8 cellular contexts compared by ENCODE assay signal in the genomic region with DNA sequence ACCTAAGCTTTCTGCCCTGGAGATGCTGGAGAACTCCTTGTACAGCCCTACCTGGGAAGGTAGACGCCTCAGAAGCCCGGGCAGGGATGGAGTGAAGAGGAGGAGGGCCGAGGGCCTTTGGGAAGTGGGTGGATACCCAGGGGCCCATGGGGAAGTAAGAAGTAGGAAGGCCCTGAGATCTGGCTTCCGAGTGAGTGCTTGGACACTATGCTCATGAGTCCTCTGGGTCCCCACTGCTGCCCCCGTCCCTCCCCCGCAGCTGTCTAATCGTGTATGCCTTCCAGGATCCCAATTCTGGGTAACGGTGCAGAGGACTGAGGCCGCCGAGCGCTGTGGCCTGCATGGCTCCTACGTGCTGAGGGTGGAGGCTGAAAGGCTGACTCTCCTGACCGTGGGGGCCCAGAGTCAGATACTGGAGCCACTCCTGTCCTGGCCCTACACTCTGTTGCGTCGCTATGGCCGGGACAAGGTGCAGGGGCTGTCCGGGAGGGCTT. TPM values are rescaled to one million over a fixed set of nuclear protein-coding genes. Genes with fewer than 3 reads are reported as not detected.
A peak's percentile ranks its signal among the peaks of the same experiment; 100 is the strongest.
DNase-seq lines count a peak whose midpoint lies in the region; ATAC-seq and TF ChIP-seq lines count a peak whose summit lies in the region.

No MANE protein-coding gene starts in this region.

- TF ChIP-seq CTCF in GM12865 (IDR thresholded peaks at IDR 0.05; ENCODE audit: insufficient read depth, low read depth, low read length, missing control alignments) (no peak), retinal pigment epithelial cell (conservative IDR thresholded peaks at IDR 0.05; ENCODE audit: low read depth, low read length) (no peak), Caco-2 (IDR thresholded peaks at IDR 0.05; ENCODE audit: insufficient read depth in 1 of 2, low read depth in 1 of 2, low read length in 1 of 2, severe bottlenecking in 1 of 2, unreplicated experiment in 1 of 2) (no peak)

- intact Hi-C loops in left ventricle myocardium superior (cut with micrococcal nuclease) (no loop called here), Caco-2 (cut with micrococcal nuclease; ENCODE audit: unreplicated experiment) (no loop called here)

- H3K4me3 ChIP-seq in GM12865 (ENCODE audit: low read depth, low read length), result peak overlapping the region; percentile 98
- peak overlapping the region; percentile 94 for H3K4me3 ChIP-seq in retinal pigment epithelial cell (ENCODE audit: low read length)
- no peak overlapping the region for H3K4me3 ChIP-seq in Caco-2 (ENCODE audit: low read depth, low read length)

- H3K4me1 Mint-ChIP-seq in T-cell (peaks cover 3 to 21% (median 19%) of the 10 kb centered on the region in 3 donors), Caco-2 (ENCODE audit: low read depth, unreplicated experiment) (peaks cover 22% of the 10 kb centered on the region)

- CTCF ChIA-PET in T-cell (lab: Charles Lee), result interaction anchor here in 1 of 2 donors (0.6 kb wide), 2 partner anchors 272 to 302 kb away, joined by 3 to 4 read pairs; no protein-coding TSS in a partner anchor
- CTCF ChIA-PET in Caco-2 (lab: Charles Lee), result no interaction called here

- ATAC-seq in T-cell (replicated peaks in 1 of 4) (no peak), left ventricle myocardium superior (no peak), GM18858 (IDR thresholded peaks at IDR 0.05; ENCODE audit: unreplicated experiment) (no peak), HG03196 (IDR thresholded peaks at IDR 0.05; ENCODE audit: unreplicated experiment) (no peak)

- POLR2A ChIA-PET in T-cell (lab: Charles Lee), result no interaction called here
- POLR2A ChIA-PET in Caco-2 (lab: Charles Lee), result no interaction called here

- H3K27me3 ChIP-seq in Caco-2 (replicated peaks; ENCODE audit: control insufficient read depth, insufficient read depth, low read length), result no peaks in the 10 kb centered on the region; the same call in 1 of the 2 replicates

- H3K36me3 Mint-ChIP-seq in T-cell (peaks cover 7% of the 10 kb centered on the region), Caco-2 (ENCODE audit: insufficient read depth, unreplicated experiment) (no peaks in the 10 kb centered on the region)

- DNase-seq in GM12865 (ENCODE audit: low read depth), result no peak
- no peak for DNase-seq in T-cell
- peak; percentile 40 for DNase-seq in left ventricle myocardium superior
- no peak for DNase-seq in retinal pigment epithelial cell (ENCODE audit: low read depth)
- DNase-seq in activated gamma-delta T cell treated with Interleukin-2 at 50 U/mL for 16 hours, result no peak
- DNase-seq in Caco-2, result no peak

- H3K9me3 Mint-ChIP-seq in T-cell, result no peaks in the 10 kb centered on the region
- no peaks in the 10 kb centered on the region for H3K9me3 Mint-ChIP-seq in Caco-2 (ENCODE audit: unreplicated experiment)

- no TSS peak for BruUV-seq in Caco-2 (replicated peaks; lab: Mats Ljungman, UMichigan)

- no peaks in the 10 kb centered on the region; the same call in 1 of the 2 replicates for H3K36me3 ChIP-seq in Caco-2 (ENCODE audit: control insufficient read depth, insufficient read depth, low read length)

- H3K27ac Mint-ChIP-seq in T-cell, result peak overlapping the region; percentile 27 to 85
- H3K27ac Mint-ChIP-seq in Caco-2 (ENCODE audit: unreplicated experiment), result no peak overlapping the region

- H3K4me1 ChIP-seq in Caco-2, result peaks cover 22% of the 10 kb centered on the region

- H3K4me3 Mint-ChIP-seq in T-cell, result peak overlapping the region; percentile 86 to 94 (median 91)
- H3K4me3 Mint-ChIP-seq in Caco-2 (ENCODE audit: unreplicated experiment), result no peak overlapping the region

- no peaks in the 10 kb centered on the region for H3K9me3 ChIP-seq in Caco-2

- H3K27me3 Mint-ChIP-seq in T-cell (peaks cover 10 to 17% of the 10 kb centered on the region in 2 donors), Caco-2 (ENCODE audit: insufficient read depth, unreplicated experiment) (no peaks in the 10 kb centered on the region)

RNA-seq across cellular contexts. Expression of gene DOK1, which starts 1.1 kb away (rescaled TPM):
- total RNA-seq in T-cell (10 to 100 TPM in 3 of 5 donors, 1 to 10 TPM in 2; 9.6 to 36.5 (median 33.0) TPM), left ventricle myocardium superior (4.4 TPM), Caco-2 (2022) (5.1 and 5.5 TPM in 2 replicates)

RNA-seq across cellular contexts. Expression of gene LOXL3, which starts 1.9 kb away (rescaled TPM):
- under 1 TPM in 4 of 5 donors, not detected in 1; 0.10 to 0.47 (median 0.38) TPM for total RNA-seq in T-cell
- total RNA-seq in left ventricle myocardium superior, result 2.6 TPM
- 13.8 and 15.9 TPM in 2 replicates for total RNA-seq in Caco-2 (2022)

RNA-seq across cellular contexts. Expression of gene HTRA2, which starts 25.9 kb away (rescaled TPM):
- 10 to 100 TPM; 25.1 to 45.2 (median 38.3) TPM for total RNA-seq in T-cell
- total RNA-seq in left ventricle myocardium superior, result 28.5 TPM
- 27.0 and 27.3 TPM in 2 replicates for total RNA-seq in Caco-2 (2022)

RNA-seq across cellular contexts. Expression of gene AUP1, which starts 26.2 kb away (rescaled TPM):
- total RNA-seq in T-cell, result 100 to 1,000 TPM; 144 to 167 (median 149) TPM
- 54.2 TPM for total RNA-seq in left ventricle myocardium superior
- 154 and 156 TPM in 2 replicates for total RNA-seq in Caco-2 (2022)

RNA-seq across cellular contexts. Expression of gene DQX1, which starts 29.6 kb away (rescaled TPM):
- under 1 TPM in 3 of 5 donors, not detected in 2; 0.33 to 0.76 (median 0.47) TPM for total RNA-seq in T-cell
- total RNA-seq in left ventricle myocardium superior, result not detected
- 0.50 and 1.4 TPM in 2 replicates for total RNA-seq in Caco-2 (2022)
